ENCODE assay signal across 15 cellular contexts in the genomic region with DNA sequence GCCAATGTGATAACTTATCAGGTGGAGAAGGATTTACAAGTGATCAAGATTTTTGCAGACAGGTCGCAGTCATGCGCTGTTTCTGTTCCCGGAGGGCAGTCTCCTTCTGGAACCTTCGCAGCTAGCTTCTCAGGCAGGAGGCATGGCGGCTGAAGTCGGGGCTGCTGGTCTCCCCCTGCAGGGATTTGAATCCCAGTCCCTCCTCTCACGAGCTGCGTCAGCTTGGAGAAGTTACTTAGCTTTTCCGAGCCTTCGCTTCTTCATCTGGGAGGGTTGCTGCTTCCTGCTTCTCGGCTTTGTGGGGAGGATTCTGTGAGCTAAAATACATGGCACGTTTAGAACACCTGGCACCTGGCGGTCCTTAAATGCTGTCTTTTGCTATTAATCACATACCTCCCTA.
DNase-seq lines count a peak whose midpoint lies in the region; ATAC-seq, FAIRE-seq and TF ChIP-seq lines count a peak whose summit lies in the region.
"Had no signal": no experiment of that assay in that cellular context is flagged by ENCODE, and none has a peak within 500 bp of the region (broad histone marks: within the 10 kb centered on the region; RNA-seq: fewer than 3 reads in every experiment).

No MANE protein-coding gene starts in this region.

- H3K9me3 ChIP-seq in left lung (no peaks in the 10 kb centered on the region), mucosa of descending colon (no peaks in the 10 kb centered on the region), HepG2 (ENCODE audit: low read length) (no peaks in the 10 kb centered on the region)
- H3K9me3 ChIP-seq: BLaER1, upper lobe of right lung had no signal

- 41% methylated on average over 13 of the region's 13 CpGs for WGBS in HepG2 (ENCODE audit: low lambda C conversion rate)

- intact Hi-C loops in left lung (cut with DNase I) (no loop called here), mucosa of descending colon (cut with DNase I, micrococcal nuclease) (no loop called here), HepG2 (cut with micrococcal nuclease; ENCODE audit: unreplicated experiment) (no loop called here)

- CTCF ChIA-PET in AG04449 (lab: Yijun Ruan, JAX) = interaction anchor here (1.1 kb wide), 1 partner anchor 295 kb away, joined by 7 read pairs; no protein-coding TSS in a partner anchor
- CTCF ChIA-PET in HepG2 (lab: Yijun Ruan, JAX; ENCODE audit: low intra/inter-chr PET ratio, low total read pairs) = no interaction called here

- H3K4me3 Mint-ChIP-seq in HFFc6 = peak overlapping the region; percentile 88
- H3K4me3 Mint-ChIP-seq: activated T-cell treated with anti-CD3 and anti-CD28 coated beads, Interleukin-2, amount 50 U/mL, for 24 hours had no signal

- H3K9me3 Mint-ChIP-seq in HFFc6 = no peaks in the 10 kb centered on the region
- H3K9me3 Mint-ChIP-seq: activated T-cell treated with anti-CD3 and anti-CD28 coated beads, Interleukin-2, amount 50 U/mL, for 24 hours had no signal

- H3K4me1 Mint-ChIP-seq in HFFc6 (ENCODE audit: low read depth) = peaks cover 11% of the 10 kb centered on the region

- TF ChIP-seq CTCF in AG04449 (IDR thresholded peaks at IDR 0.05; ENCODE audit: insufficient read depth, low read length, missing control alignments) = no peak
- no peak for TF ChIP-seq CTCF in HFFc6 (IDR thresholded peaks at IDR 0.05)
- TF ChIP-seq CTCF in coronary artery (IDR thresholded peaks at IDR 0.05) = no peak
- no peak for TF ChIP-seq CTCF in left lung (IDR thresholded peaks at IDR 0.05)
- TF ChIP-seq CTCF in mucosa of descending colon (IDR thresholded peaks at IDR 0.05) = no peak
- no peak for TF ChIP-seq CTCF in HepG2 (CRISPR knock-in tag; IDR thresholded peaks at IDR 0.05)

- no peaks in the 10 kb centered on the region for H3K79me2 ChIP-seq in HepG2 (ENCODE audit: insufficient read depth, low read length)

- DNase-seq in AG04449 (ENCODE audit: low read depth, low spot score) (no peak), HFFc6 (peak; percentile 36), coronary artery (ENCODE audit: low spot score) (no peak), left lung (no peak), mucosa of descending colon (no peak), HepG2 (ENCODE audit: low spot score) (no peak)
- DNase-seq: activated T-cell treated with anti-CD3 and anti-CD28 coated beads, Interleukin-2, amount 50 U/mL, for 24 hours; DND-41; midbrain; stimulated activated CD4-positive, alpha-beta T cell treated with anti-CD3 and anti-CD28 coated beads, Interleukin-1b, Interleukin-23, amount 100 ng/mL, for 48 hours; upper lobe of right lung had no signal

- no peaks in the 10 kb centered on the region for H3K4me1 ChIP-seq in left lung
- H3K4me1 ChIP-seq in mucosa of descending colon (ENCODE audit: low read depth) = no peaks in the 10 kb centered on the region
- H3K4me1 ChIP-seq in HepG2 (ENCODE audit: insufficient read depth, low read length) = no peaks in the 10 kb centered on the region
- H3K4me1 ChIP-seq: BLaER1 had no signal

- no peaks in the 10 kb centered on the region for H3K36me3 ChIP-seq in left lung
- H3K36me3 ChIP-seq in mucosa of descending colon (ENCODE audit: low read depth) = no peaks in the 10 kb centered on the region
- H3K36me3 ChIP-seq in HepG2 (replicated peaks in 1 of 2; ENCODE audit: control insufficient read depth in 1 of 2, insufficient read depth in 2 of 2, low read length in 2 of 2) = no peaks in the 10 kb centered on the region
- H3K36me3 ChIP-seq: BLaER1, upper lobe of right lung had no signal

- FAIRE-seq in HepG2 (lab: Jason Lieb, UNC) = no peak
- FAIRE-seq: H1 had no signal

- no TSS peak for BruUV-seq in HepG2 (replicated peaks; lab: Mats Ljungman, UMichigan)

- H3K4me2 ChIP-seq in HepG2 (ENCODE audit: low read depth, low read length) = no peak overlapping the region
- H3K4me2 ChIP-seq: BLaER1 had no signal

- H4K20me1 ChIP-seq in HepG2 (ENCODE audit: insufficient read depth, low read length) = no peaks in the 10 kb centered on the region
- H4K20me1 ChIP-seq: BLaER1 had no signal

- ATAC-seq in left lung (peak; percentile 23), mucosa of descending colon (no peak), HG02678 (IDR thresholded peaks at IDR 0.05; ENCODE audit: unreplicated experiment) (no peak), GM19324 (IDR thresholded peaks at IDR 0.05; ENCODE audit: low FRiP score, unreplicated experiment) (no peak), HepG2 (no peak)
- ATAC-seq: upper lobe of right lung had no signal

- TF ChIP-seq RAD21 in HepG2 (CRISPR knock-in tag; IDR thresholded peaks at IDR 0.05) = no peak

- TF ChIP-seq EP300 in HepG2 (IDR thresholded peaks at IDR 0.05; ENCODE audit: low read depth in 2 of 2, low read length in 2 of 2) = no peak
- no peak for TF ChIP-seq EP300 in HepG2 (CRISPR knock-in tag; IDR thresholded peaks at IDR 0.05; ENCODE audit: borderline replicate concordance)

- TF ChIP-seq POLR2A in HepG2 (IDR thresholded peaks at IDR 0.05; ENCODE audit: insufficient read depth in 1 of 2, low read depth in 2 of 2, low read length in 2 of 2) = no peak

- POLR2A ChIA-PET in AG04449 (lab: Yijun Ruan, JAX) (interaction anchor here (0.6 to 1.0 kb wide), 2 partner anchors 30 to 1363 kb away, joined by 3 read pairs; no protein-coding TSS in a partner anchor), HepG2 (lab: Yijun Ruan, JAX) (no interaction called here)

- H3K9ac ChIP-seq in HepG2 (ENCODE audit: insufficient read depth, low read depth, low read length) = no peak overlapping the region
- H3K9ac ChIP-seq: BLaER1 had no signal

- no peak overlapping the region for H3K27ac ChIP-seq in coronary artery
- H3K27ac ChIP-seq in left lung = peak overlapping the region in 1 of 2 donors; percentile 70
- no peak overlapping the region for H3K27ac ChIP-seq in HepG2 (ENCODE audit: extremely low read length, insufficient read depth, low read length)
- H3K27ac ChIP-seq: BLaER1, upper lobe of right lung had no signal

- peaks cover 2% of the 10 kb centered on the region; the same call in 1 of the 2 replicates for H3K27me3 Mint-ChIP-seq in HFFc6 (ENCODE audit: insufficient read depth)

- peak overlapping the region; percentile 86 for H3K27ac Mint-ChIP-seq in HFFc6
- H3K27ac Mint-ChIP-seq: activated T-cell treated with anti-CD3 and anti-CD28 coated beads, Interleukin-2, amount 50 U/mL, for 24 hours had no signal

- peak overlapping the region; percentile 45 for H3K4me3 ChIP-seq in AG04449 (ENCODE audit: low read depth, low read length)
- peak overlapping the region; percentile 6 for H3K4me3 ChIP-seq in coronary artery
- no peak overlapping the region for H3K4me3 ChIP-seq in left lung
- no peak overlapping the region for H3K4me3 ChIP-seq in mucosa of descending colon
- H3K4me3 ChIP-seq in HepG2 (replicated peaks in 1 of 3; ENCODE audit: insufficient read depth in 1 of 3, low read depth in 2 of 3, low read length in 3 of 3) = no peak overlapping the region
- H3K4me3 ChIP-seq: BLaER1, upper lobe of right lung had no signal

- in situ Hi-C loops in HepG2 (cut with HindIII; ENCODE audit: extremely low pct_ligation_motif_present, low pct_unique_long_range_greater_than_20kb) = no loop called here

- H2AFZ ChIP-seq in HepG2 (ENCODE audit: low read length) = no peak overlapping the region

- peaks cover 5% of the 10 kb centered on the region; the same call in 1 of the 2 replicates for H3K36me3 Mint-ChIP-seq in HFFc6 (ENCODE audit: low read depth)

- H3K27me3 ChIP-seq in left lung (peaks cover 0 to 2% of the 10 kb centered on the region in 2 donors), HepG2 (ENCODE audit: control insufficient read depth in 1 of 2, insufficient read depth in 2 of 2, low read length in 2 of 2) (peaks cover 6 to 63% of the 10 kb centered on the region in 2 experiments; a peak in 3 of 5 replicates)
- H3K27me3 ChIP-seq: BLaER1, upper lobe of right lung had no signal

TF ChIP-seq in HepG2, 621 proteins besides CTCF, POLR2A, EP300 and RAD21 (continues in another document):
- TF ChIP-seq, protein P1, sequence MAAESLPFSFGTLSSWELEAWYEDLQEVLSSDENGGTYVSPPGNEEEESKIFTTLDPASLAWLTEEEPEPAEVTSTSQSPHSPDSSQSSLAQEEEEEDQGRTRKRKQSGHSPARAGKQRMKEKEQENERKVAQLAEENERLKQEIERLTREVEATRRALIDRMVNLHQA (CRISPR knock-in tag; IDR thresholded peaks at IDR 0.05) = no peak
- TF ChIP-seq ZNF556 (CRISPR knock-in tag; IDR thresholded peaks at IDR 0.05; ENCODE audit: borderline replicate concordance) (no peak), KLF12 (CRISPR knock-in tag; IDR thresholded peaks at IDR 0.05; ENCODE audit: borderline replicate concordance) (no peak), ZNF776 (CRISPR knock-in tag; IDR thresholded peaks at IDR 0.05) (no peak), ZNF430 (CRISPR knock-in tag; IDR thresholded peaks at IDR 0.05) (no peak), KLF15 (CRISPR knock-in tag; IDR thresholded peaks at IDR 0.05; ENCODE audit: borderline replicate concordance) (no peak), SOX5 (CRISPR knock-in tag; IDR thresholded peaks at IDR 0.05; ENCODE audit: borderline replicate concordance) (no peak), MTA3 (CRISPR knock-in tag; IDR thresholded peaks at IDR 0.05) (no peak), ZNF703 (CRISPR knock-in tag; IDR thresholded peaks at IDR 0.05; ENCODE audit: borderline replicate concordance) (no peak)
- TF ChIP-seq, protein P2, sequence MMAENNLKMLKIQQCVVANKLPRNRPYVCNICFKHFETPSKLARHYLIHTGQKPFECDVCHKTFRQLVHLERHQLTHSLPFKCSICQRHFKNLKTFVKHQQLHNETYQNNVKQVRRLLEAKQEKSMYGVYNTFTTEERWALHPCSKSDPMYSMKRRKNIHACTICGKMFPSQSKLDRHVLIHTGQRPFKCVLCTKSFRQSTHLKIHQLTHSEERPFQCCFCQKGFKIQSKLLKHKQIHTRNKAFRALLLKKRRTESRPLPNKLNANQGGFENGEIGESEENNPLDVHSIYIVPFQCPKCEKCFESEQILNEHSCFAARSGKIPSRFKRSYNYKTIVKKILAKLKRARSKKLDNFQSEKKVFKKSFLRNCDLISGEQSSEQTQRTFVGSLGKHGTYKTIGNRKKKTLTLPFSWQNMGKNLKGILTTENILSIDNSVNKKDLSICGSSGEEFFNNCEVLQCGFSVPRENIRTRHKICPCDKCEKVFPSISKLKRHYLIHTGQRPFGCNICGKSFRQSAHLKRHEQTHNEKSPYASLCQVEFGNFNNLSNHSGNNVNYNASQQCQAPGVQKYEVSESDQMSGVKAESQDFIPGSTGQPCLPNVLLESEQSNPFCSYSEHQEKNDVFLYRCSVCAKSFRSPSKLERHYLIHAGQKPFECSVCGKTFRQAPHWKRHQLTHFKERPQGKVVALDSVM (CRISPR knock-in tag; IDR thresholded peaks at IDR 0.05) = no peak

Comparison
In these comparisons a context has a peak if more than half of its experiments do, and no peak if none do; other contexts are left out.
1. H3K4me3 ChIP-seq: peak in AG04449 (single experiment) and coronary artery (single experiment); none in left lung (0 of 2), mucosa of descending colon (single experiment) and HepG2 (0 of 3).